ENCODE assay signal across 1 cellular context in genomic region chr12:101946233-101946611, GRCh38.
TF ChIP-seq lines count a peak whose summit lies in the region.

No MANE protein-coding gene starts in this region.

TF ChIP-seq in IMR-90, 13 proteins besides CTCF, POLR2A, EP300 and RAD21:
- no peak for TF ChIP-seq USF2 (IDR thresholded peaks at IDR 0.05; ENCODE audit: low read depth, low read length)
- TF ChIP-seq ELK1 (IDR thresholded peaks at IDR 0.05; ENCODE audit: borderline replicate concordance, low read depth, low read length) = no peak
- TF ChIP-seq CHD1 (IDR thresholded peaks at IDR 0.05; ENCODE audit: low read depth, low read length) = no peak
- no peak for TF ChIP-seq CEBPB (IDR thresholded peaks at IDR 0.05; ENCODE audit: low read depth, low read length)
- TF ChIP-seq RCOR1 (IDR thresholded peaks at IDR 0.05; ENCODE audit: insufficient replicate concordance, low read length) = no peak
- no peak for TF ChIP-seq MXI1 (IDR thresholded peaks at IDR 0.05; ENCODE audit: borderline replicate concordance, low read depth, low read length)
- TF ChIP-seq SMC3 (IDR thresholded peaks at IDR 0.05; ENCODE audit: low read depth, low read length) = no peak
- no peak for TF ChIP-seq RFX5 (IDR thresholded peaks at IDR 0.05; ENCODE audit: low read depth, low read length)
- no peak for TF ChIP-seq BHLHE40 (IDR thresholded peaks at IDR 0.05; ENCODE audit: low read depth, low read length)
- TF ChIP-seq FOS (IDR thresholded peaks at IDR 0.05; ENCODE audit: low read depth, low read length) = no peak
- no peak for TF ChIP-seq MAZ (IDR thresholded peaks at IDR 0.05; ENCODE audit: borderline replicate concordance, low read depth, low read length)
- TF ChIP-seq NFE2L2 (IDR thresholded peaks at IDR 0.05; ENCODE audit: low read depth, low read length) = no peak
- TF ChIP-seq MAFK (IDR thresholded peaks at IDR 0.05; ENCODE audit: low read depth, low read length) = no peak
